In genomic region chr22:46815896-46816721, GRCh38 we compare ENCODE assay signal across 8 cellular contexts. TPM values are rescaled to one million over a fixed set of nuclear protein-coding genes. Genes with fewer than 3 reads are reported as not detected.
A peak's percentile ranks its signal among the peaks of the same experiment; 100 is the strongest.
DNase-seq lines count a peak whose midpoint lies in the region; ATAC-seq and TF ChIP-seq lines count a peak whose summit lies in the region.

No MANE protein-coding gene starts in this region.

- no peak overlapping the region for H3K4me3 ChIP-seq in SJSA1
- H3K4me3 ChIP-seq in foreskin fibroblast (ENCODE audit: low read depth in 1 of 2, low read length in 2 of 2) = no peak overlapping the region
- H3K4me3 ChIP-seq in smooth muscle cell = no peak overlapping the region

- H3K4me2 ChIP-seq in smooth muscle cell = no peak overlapping the region

- 74% methylated on average over 15 of the region's 15 CpGs for WGBS in smooth muscle cell (ENCODE audit: low lambda C conversion rate)

- peak; percentile 57 for DNase-seq in H4 (ENCODE audit: low spot score)
- peak; percentile 56 to 68 for DNase-seq in SJSA1 (ENCODE audit: low read depth in 1 of 2, low spot score in 2 of 2)
- DNase-seq in foreskin fibroblast = peak; percentile 21 to 60
- DNase-seq in smooth muscle cell (lab: John Stamatoyannopoulos, UW; ENCODE audit: unreplicated experiment) = no peak
- DNase-seq in stimulated activated CD4-positive, alpha-beta T cell treated with anti-CD3 and anti-CD28 coated beads, Interleukin-2, amount 100 ng/mL, for 24 hours = no peak
- no peak for DNase-seq in NCI-H524 (lab: John Stamatoyannopoulos, UW)
- no peak for DNase-seq in NCI-H2081 treated with DMSO at 0.1 percent for 48 hours (lab: John Stamatoyannopoulos, UW)

- H3K4me1 ChIP-seq in SJSA1 (replicated peaks) (peaks cover 24% of the 10 kb centered on the region), smooth muscle cell (ENCODE audit: low read depth) (peaks cover 5% of the 10 kb centered on the region)

- no peak for ATAC-seq in GM19452 (IDR thresholded peaks at IDR 0.05; ENCODE audit: unreplicated experiment)

- H3K79me2 ChIP-seq in smooth muscle cell (ENCODE audit: low read depth) = peaks cover 24% of the 10 kb centered on the region

- H3K36me3 ChIP-seq in SJSA1 (no peaks in the 10 kb centered on the region), smooth muscle cell (ENCODE audit: low read depth) (no peaks in the 10 kb centered on the region)

- H3K9me3 ChIP-seq in SJSA1 (replicated peaks) (no peaks in the 10 kb centered on the region), smooth muscle cell (replicated peaks; ENCODE audit: low read depth) (no peaks in the 10 kb centered on the region)

- H4K20me1 ChIP-seq in smooth muscle cell (ENCODE audit: low read depth) = peaks cover 73% of the 10 kb centered on the region

- H2AFZ ChIP-seq in smooth muscle cell (ENCODE audit: low read depth) = no peak overlapping the region

- H3K27ac ChIP-seq in SJSA1 = peak overlapping the region; percentile 42
- peak overlapping the region; percentile 65 for H3K27ac ChIP-seq in smooth muscle cell (ENCODE audit: low read depth)

- H3K9ac ChIP-seq in smooth muscle cell (ENCODE audit: low read depth) = no peak overlapping the region

- H3K27me3 ChIP-seq in SJSA1 (replicated peaks) (no peaks in the 10 kb centered on the region), smooth muscle cell (ENCODE audit: low read depth) (no peaks in the 10 kb centered on the region)

- no peaks in the 10 kb centered on the region for H3F3A ChIP-seq in smooth muscle cell (ENCODE audit: low read depth)

- TF ChIP-seq CTCF in foreskin fibroblast (IDR thresholded peaks at IDR 0.05; ENCODE audit: low read depth, low read length) (no peak), smooth muscle cell (IDR thresholded peaks at IDR 0.05; ENCODE audit: borderline replicate concordance, insufficient read depth, poor library complexity, severe bottlenecking) (no peak)

RNA-seq across cellular contexts. Expression of gene TBC1D22A, which starts 53.7 kb away (rescaled TPM):
- total RNA-seq in H4 (2014; rRNA removed; shearing (Covaris generic)) = 7.0 and 8.6 TPM in 2 replicates
- total RNA-seq in SJSA1 (2014; rRNA removed; shearing (Covaris generic)) = 10.5 and 18.5 TPM in 2 replicates
- total RNA-seq in smooth muscle cell = 7.2 and 12.5 TPM in 2 replicates
- polyA plus RNA-seq in smooth muscle cell = 14.4 and 19.2 TPM in 2 replicates

Comparison
In these comparisons a context has a peak if more than half of its experiments do, and no peak if none do; other contexts are left out.
1. DNase-seq: peak in H4 (single experiment), SJSA1 (2 of 2) and foreskin fibroblast (2 of 2); none in smooth muscle cell (single experiment), stimulated activated CD4-positive, alpha-beta T cell treated with anti-CD3 and anti-CD28 coated beads, Interleukin-2, amount 100 ng/mL, for 24 hours (0 of 2), NCI-H524 (0 of 2) and NCI-H2081 treated with DMSO at 0.1 percent for 48 hours (single experiment).